24 cellular contexts compared by ENCODE assay signal in the genomic region with DNA sequence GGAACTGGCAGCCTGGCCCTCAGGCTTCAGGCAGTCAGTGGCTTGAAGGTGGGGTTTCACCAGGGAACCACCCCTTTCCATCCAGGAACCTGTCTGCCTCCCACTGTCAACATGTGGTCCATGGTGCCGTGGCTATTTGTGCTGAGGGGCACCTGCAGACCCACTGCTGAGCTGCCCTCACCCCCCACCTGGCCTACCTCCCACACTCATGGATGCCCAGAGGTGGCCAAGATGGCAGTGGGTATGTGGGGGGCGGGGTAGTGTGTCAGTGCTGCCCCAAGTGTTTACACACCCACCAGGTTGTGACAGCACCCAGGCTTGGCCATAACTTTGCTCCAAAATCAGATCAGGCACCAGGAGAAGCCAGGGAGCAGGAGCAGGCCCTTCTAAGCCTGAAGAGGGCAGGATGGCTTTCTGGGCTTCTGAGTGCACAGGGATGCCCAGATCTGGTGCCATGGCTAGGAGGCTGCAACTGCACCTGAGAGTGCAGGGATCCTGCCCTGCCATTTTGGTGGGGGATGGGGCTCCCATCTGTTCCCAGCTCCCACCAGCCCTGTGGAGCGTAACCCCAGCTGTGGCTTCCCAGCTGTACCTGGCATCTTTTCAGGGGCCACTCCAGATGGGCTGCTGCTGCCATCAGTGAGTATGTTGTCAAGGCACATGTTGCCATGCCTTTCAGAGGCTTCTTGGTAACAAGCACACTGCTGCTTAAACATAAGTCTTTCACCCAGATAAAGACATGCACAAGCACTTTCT.
"Had no signal": no experiment of that assay in that cellular context is flagged by ENCODE, and none has a peak within 500 bp of the region (broad histone marks: within the 10 kb centered on the region; RNA-seq: fewer than 3 reads in every experiment).

No MANE protein-coding gene starts in this region.

- H3K36me3 ChIP-seq: ascending aorta, Peyer's patch, SJCRH30 had no signal

- H3K4me2 ChIP-seq: SK-N-SH had no signal

- H3K27ac ChIP-seq: ascending aorta, body of pancreas, Peyer's patch, RWPE1, SJCRH30, VCaP had no signal

- H3K9ac ChIP-seq: SK-N-SH had no signal

- H3K4me3 ChIP-seq: ascending aorta, body of pancreas, Peyer's patch, SJCRH30 had no signal

- ATAC-seq: activated naive CD4-positive, alpha-beta T cell treated with anti-CD3 and anti-CD28 coated beads, Interleukin-2, amount 50 U/mL, for 72 hours; activated naive CD8-positive, alpha-beta T cell treated with anti-CD3 and anti-CD28 coated beads, Interleukin-2, amount 50 U/mL, for 24 hours; activated T-cell treated with anti-CD3 and anti-CD28 coated beads, Interleukin-2, amount 50 U/mL, for 4 hours; body of pancreas had no signal

- H3K9me3 ChIP-seq: ascending aorta, SK-N-SH had no signal

- H3K4me1 ChIP-seq: ascending aorta, body of pancreas, Peyer's patch, SJCRH30 had no signal

- DNase-seq: activated CD4-positive, alpha-beta memory T cell treated with anti-CD3 and anti-CD28 coated beads for 36 hours; activated CD4-positive, alpha-beta T cell treated with anti-CD3 and anti-CD28 coated beads, Interleukin-2, amount 10 ng/mL, durations not matched to agents 7 days and 5 days; activated CD4-positive, CD25-positive, alpha-beta regulatory T cell; activated CD8-positive, alpha-beta memory T cell treated with anti-CD3 and anti-CD28 coated beads for 24 hours; activated effector memory CD4-positive, alpha-beta T cell treated with anti-CD3 and anti-CD28 coated beads, Interleukin-2, amount 50 U/mL, for 16 hours; activated naive CD4-positive, alpha-beta T cell treated with Interleukin-2 at 50 U/mL for 16 hours; activated naive CD8-positive, alpha-beta T cell treated with anti-CD3 and anti-CD28 coated beads, Interleukin-2, amount 50 U/mL, for 24 hours; activated T-cell treated with anti-CD3 and anti-CD28 coated beads, Interleukin-2, amount 50 U/mL, for 4 hours; amniotic stem cell; central memory CD4-positive, alpha-beta T cell; KG1; NCI-H1048; NCI-H2029; NCI-H226; Peyer's patch; Right ventricle myocardium superior; SJCRH30; SK-N-SH; T-helper 1 cell had no signal

- H3K27me3 ChIP-seq: ascending aorta, body of pancreas, Peyer's patch, SJCRH30 had no signal
